In genomic region chr15:90946941-90947576, GRCh38 we compare ENCODE assay signal across 22 cellular contexts.
"Had no signal": no experiment of that assay in that cellular context is flagged by ENCODE, and none has a peak within 500 bp of the region (broad histone marks: within the 10 kb centered on the region; RNA-seq: fewer than 3 reads in every experiment).

No MANE protein-coding gene starts in this region.

- FAIRE-seq: RCC 7860 had no signal

- ATAC-seq: activated CD8-positive, alpha-beta T cell treated with anti-CD3 and anti-CD28 coated beads, Interleukin-2, amount 10 ng/mL, durations not matched to agents 7 days and 5 days; PC-3 had no signal

- H3K27me3 ChIP-seq: adrenal gland had no signal

- H3K9me3 ChIP-seq: adrenal gland had no signal

- H3K4me1 ChIP-seq: adrenal gland had no signal

- DNase-seq: activated CD4-positive, alpha-beta T cell treated with anti-CD3 and anti-CD28 coated beads for 48 hours; activated CD4-positive, alpha-beta T cell treated with anti-CD3 and anti-CD28 coated beads, Interleukin-2, amount 50 U/mL, for 4 hours; activated CD4-positive, CD25-positive, alpha-beta regulatory T cell treated with anti-CD3 and anti-CD28 coated beads, Interleukin-2, amount 50 U/mL, for 72 hours; activated CD8-positive, alpha-beta memory T cell treated with anti-CD3 and anti-CD28 coated beads, Interleukin-2, amount 50 U/mL, for 48 hours; activated CD8-positive, alpha-beta T cell treated with anti-CD3 and anti-CD28 coated beads, Interleukin-2, amount 10 ng/mL, durations not matched to agents 7 days and 5 days; activated naive CD4-positive, alpha-beta T cell treated with anti-CD3 and anti-CD28 coated beads, Interleukin-2, amount 50 U/mL, for 16 hours; activated naive CD8-positive, alpha-beta T cell treated with anti-CD3 and anti-CD28 coated beads, Interleukin-2, amount 10 ng/mL, durations not matched to agents 7 days and 5 days; activated T-cell treated with anti-CD3 and anti-CD28 coated beads, Interleukin-2, amount 50 U/mL, for 1 hour; anterior cingulate cortex; KG1; NCI-H1048; NCI-H146; NCI-H187 treated with DMSO at 0.1 percent for 48 hours; NCI-H2081 treated with DMSO at 0.1 percent for 48 hours; NCI-H2171 treated with DMSO at 0.1 percent for 48 hours; NCI-H226; NCI-H526 treated with DMSO at 0.1 percent for 48 hours; NCI-H82; PC-3; SHP77 treated with DMSO at 0.1 percent for 48 hours had no signal

- H3K4me3 ChIP-seq: adrenal gland had no signal
